ENCODE assay signal across 11 cellular contexts in genomic region chr10:72277996-72278667, GRCh38. TPM values are rescaled to one million over a fixed set of nuclear protein-coding genes. Genes with fewer than 3 reads are reported as not detected.
DNase-seq lines count a peak whose midpoint lies in the region; ATAC-seq and TF ChIP-seq lines count a peak whose summit lies in the region.
"Had no signal": no experiment of that assay in that cellular context is flagged by ENCODE, and none has a peak within 500 bp of the region (broad histone marks: within the 10 kb centered on the region; RNA-seq: fewer than 3 reads in every experiment).

No MANE protein-coding gene starts in this region.

- H3K4me2 ChIP-seq in trophoblast cell (ENCODE audit: low read length) = no peak overlapping the region

- no peak overlapping the region for H2AK5ac ChIP-seq in trophoblast cell (ENCODE audit: low read length)

- no peak overlapping the region for H3K4ac ChIP-seq in trophoblast cell (ENCODE audit: low read depth, low read length)

- H3K4me3 ChIP-seq in colonic mucosa (no peak overlapping the region), trophoblast cell (ENCODE audit: low read depth, low read length) (no peak overlapping the region)

- H2BK120ac ChIP-seq in trophoblast cell (ENCODE audit: insufficient read depth, low read length, poor library complexity) = no peak overlapping the region

- no peak overlapping the region for H4K91ac ChIP-seq in trophoblast cell (ENCODE audit: low read depth, low read length)

- H3K18ac ChIP-seq in trophoblast cell (ENCODE audit: low read length) = no peak overlapping the region

- DNase-seq in COLO829 (ENCODE audit: low spot score) (peak; percentile 74), RPMI7951 (ENCODE audit: low read depth) (peak; percentile 64), colonic mucosa (peak; percentile 62), trophoblast cell (no peak), OCI-M1 (lab: John Stamatoyannopoulos, UW) (no peak), mesenteric fat pad (ENCODE audit: low spot score) (no peak)
- DNase-seq: GF-D8, NCI-H1105, SHP77 treated with DMSO at 0.1 percent for 48 hours had no signal

- H3K27ac ChIP-seq in colonic mucosa (peak overlapping the region; percentile 97), trophoblast cell (ENCODE audit: low read depth, low read length) (no peak overlapping the region)

- no peak overlapping the region for H3K23ac ChIP-seq in trophoblast cell (ENCODE audit: low read length)

- H3K9me3 ChIP-seq in colonic mucosa = no peaks in the 10 kb centered on the region
- H3K9me3 ChIP-seq in trophoblast cell (ENCODE audit: insufficient read depth, low read depth, low read length) = no peaks in the 10 kb centered on the region

- WGBS in trophoblast cell (ENCODE audit: extremely low coverage, insufficient coverage, insufficient read length) = no CpG with 5 or more reads among the region's 3 CpGs

- H3K9ac ChIP-seq in colonic mucosa (ENCODE audit: low read depth in 2 of 2, low read length in 2 of 2) = no peak overlapping the region
- H3K9ac ChIP-seq in trophoblast cell (ENCODE audit: low read length) = no peak overlapping the region

- H2BK12ac ChIP-seq in trophoblast cell (ENCODE audit: low read length) = peak overlapping the region; percentile 34

- H3K4me1 ChIP-seq in colonic mucosa = peaks cover 20% of the 10 kb centered on the region
- peaks cover 14 to 15% of the 10 kb centered on the region in 2 experiments for H3K4me1 ChIP-seq in trophoblast cell (ENCODE audit: control insufficient read depth in 1 of 2, insufficient read depth in 2 of 2, low read length in 2 of 2)

- no peak for TF ChIP-seq CTCF in colonic mucosa (IDR thresholded peaks at IDR 0.05)

- H2AFZ ChIP-seq in trophoblast cell (ENCODE audit: insufficient read depth, low read length, poor library complexity) = no peak overlapping the region

- no peak for ATAC-seq in GM21381 (IDR thresholded peaks at IDR 0.05; ENCODE audit: unreplicated experiment)
- ATAC-seq in GM18870 (IDR thresholded peaks at IDR 0.05; ENCODE audit: unreplicated experiment) = no peak

- intact Hi-C loops in colonic mucosa (cut with DNase I) = loop anchor here (5.0 kb wide), 1 partner anchor 44 kb away; no protein-coding TSS in a partner anchor

- no peak overlapping the region for H2BK5ac ChIP-seq in trophoblast cell (ENCODE audit: low read depth, low read length, poor library complexity)

- H3K36me3 ChIP-seq in colonic mucosa (no peaks in the 10 kb centered on the region), trophoblast cell (ENCODE audit: control insufficient read depth in 1 of 2, insufficient read depth in 2 of 2, low read length in 2 of 2) (peaks cover 12 to 15% of the 10 kb centered on the region in 2 experiments)

- no peak overlapping the region for H3K14ac ChIP-seq in trophoblast cell (ENCODE audit: low read length)

- peaks cover 19% of the 10 kb centered on the region for H3K79me2 ChIP-seq in trophoblast cell (ENCODE audit: control insufficient read depth, insufficient read depth, low read length, poor library complexity)

- no peak overlapping the region for H4K12ac ChIP-seq in trophoblast cell (ENCODE audit: low read depth, low read length)

- H3K27me3 ChIP-seq in colonic mucosa (no peaks in the 10 kb centered on the region), trophoblast cell (ENCODE audit: insufficient read depth, low read length) (no peaks in the 10 kb centered on the region)

- no peak overlapping the region for H4K8ac ChIP-seq in trophoblast cell (ENCODE audit: low read depth, low read length)

- H3K79me1 ChIP-seq in trophoblast cell (ENCODE audit: low read length) = peaks cover 14% of the 10 kb centered on the region

RNA-seq across cellular contexts. Expression of gene DDIT4, which starts 4.4 kb away (rescaled TPM):
- total RNA-seq in RPMI7951 (2014; rRNA removed; shearing (Covaris generic)) = 138 and 156 TPM in 2 replicates
- 100 to 1,000 TPM in 1 of 2 donors, 10 to 100 TPM in 1; 45.5 to 147 TPM for total RNA-seq in colonic mucosa
- polyA plus RNA-seq in trophoblast cell (2013) = 175 and 178 TPM in 2 replicates
- total RNA-seq in mesenteric fat pad = 236 TPM

Comparison
In these comparisons a context has a peak if more than half of its experiments do, and no peak if none do; other contexts are left out.
1. DNase-seq: peak in COLO829 (single experiment), RPMI7951 (single experiment) and colonic mucosa (single experiment); none in trophoblast cell (0 of 2), OCI-M1 (single experiment) and mesenteric fat pad (single experiment).